In the genomic region with DNA sequence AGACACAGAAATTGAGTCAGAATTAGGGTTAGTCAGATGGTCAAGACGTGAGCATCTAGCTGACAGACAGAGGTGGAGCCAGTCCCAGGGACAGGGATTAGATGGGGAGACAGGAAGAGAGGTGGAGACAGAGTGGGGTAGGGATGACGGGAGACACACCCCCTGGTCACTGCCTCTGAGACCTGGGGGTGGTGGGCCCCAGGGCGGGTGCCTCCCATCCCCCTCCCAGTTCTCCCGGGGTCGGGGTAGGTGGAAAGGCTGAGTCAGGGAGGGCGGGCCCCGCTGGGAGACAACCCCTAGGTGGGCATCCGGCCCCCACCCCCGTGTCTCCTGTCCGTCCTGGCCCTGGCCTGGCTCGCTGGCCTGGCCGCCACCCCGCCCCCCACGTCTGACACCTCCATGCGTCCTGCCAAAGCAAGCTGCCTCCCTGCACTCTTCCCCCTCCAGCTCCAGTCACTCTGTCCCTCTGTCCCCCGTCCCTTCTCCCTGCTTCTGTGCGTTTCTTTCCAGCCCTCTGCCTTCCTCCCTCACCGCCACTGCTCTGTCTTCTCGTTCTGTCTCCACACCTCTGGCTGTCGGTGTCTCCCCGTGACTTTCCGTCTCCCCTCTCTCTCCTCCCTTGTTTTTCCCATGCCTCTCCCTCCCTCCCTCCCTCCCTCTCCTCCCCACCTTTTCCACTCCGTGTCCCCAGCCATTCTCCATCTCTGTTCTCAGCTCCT, we compare ENCODE assay signal across 8 cellular contexts. TPM values are rescaled to one million over a fixed set of nuclear protein-coding genes. Genes with fewer than 3 reads are reported as not detected.
DNase-seq lines count a peak whose midpoint lies in the region; ATAC-seq, FAIRE-seq and TF ChIP-seq lines count a peak whose summit lies in the region.

No MANE protein-coding gene starts in this region.

- CTCF ChIA-PET in H1 (lab: Charles Lee; ENCODE audit: partially characterized antibody): interaction anchor here (0.9 to 1.2 kb wide), 3 partner anchors 28 to 56 kb away, joined by 3 to 4 read pairs (median 4); no protein-coding TSS in a partner anchor

- ATAC-seq in GM21528 (IDR thresholded peaks at IDR 0.05; ENCODE audit: low FRiP score, unreplicated experiment): no peak

- H3K9ac ChIP-seq in ES-I3 (ENCODE audit: low read depth, low read length): peak overlapping the region; percentile 44
- peak overlapping the region in 1 of 4 experiments; percentile 54; a peak in 2 of 7 replicates for H3K9ac ChIP-seq in H1 (replicated peaks in 1 of 4; ENCODE audit: extremely low read depth in 1 of 4, low read depth in 3 of 4, low read length in 3 of 4)
- H3K9ac ChIP-seq in mesendoderm (ENCODE audit: low read length): peak overlapping the region; percentile 70

- H3K18ac ChIP-seq in H1 (ENCODE audit: extremely low read depth, low read length): peak overlapping the region; percentile 90
- peak overlapping the region; percentile 86 for H3K18ac ChIP-seq in mesendoderm (ENCODE audit: low read length)

- H2BK15ac ChIP-seq in H1 (ENCODE audit: low read length) (0 out of 2 replicates have a peak overlapping the region, but pooled peaks have one; percentile 78), mesendoderm (replicated peaks; ENCODE audit: low read depth) (no peak overlapping the region)

- H3K79me2 ChIP-seq in H1 (ENCODE audit: control insufficient read depth in 1 of 2, insufficient read depth in 2 of 2, low read length in 2 of 2) (no peaks in the 10 kb centered on the region), mesendoderm (ENCODE audit: control insufficient read depth, insufficient read depth, low read length) (peaks cover 2% of the 10 kb centered on the region)

- H3K27me3 ChIP-seq in H1 (replicated peaks in 1 of 4; ENCODE audit: control insufficient read depth in 3 of 4, extremely low read depth in 1 of 4, insufficient read depth in 3 of 4, low read length in 3 of 4) (peaks cover 0 to 6% (median 0%) of the 10 kb centered on the region in 4 experiments; a peak in 3 of 7 replicates), mesendoderm (ENCODE audit: insufficient read depth, low read length, poor library complexity) (no peaks in the 10 kb centered on the region)

- H2AFZ ChIP-seq in H1 (ENCODE audit: low read length): no peak overlapping the region

- H3K23ac ChIP-seq in H1 (ENCODE audit: insufficient read length) (no peak overlapping the region), mesendoderm (ENCODE audit: low read length) (peak overlapping the region; percentile 48)

- H3K79me1 ChIP-seq in H1 (ENCODE audit: low read depth, low read length) (no peaks in the 10 kb centered on the region; the same call in 1 of the 2 replicates), mesendoderm (ENCODE audit: low read length) (peaks cover 2% of the 10 kb centered on the region)

- H3K27ac ChIP-seq in H1 (ENCODE audit: low read depth, low read length): no peak overlapping the region
- peak overlapping the region; percentile 99 for H3K27ac ChIP-seq in mesendoderm (ENCODE audit: low read depth, low read length)

- H2BK20ac ChIP-seq in H1 (ENCODE audit: low read length): no peak overlapping the region

- peaks cover 17% of the 10 kb centered on the region for H3K23me2 ChIP-seq in H1 (ENCODE audit: low read depth, low read length)

- H4K5ac ChIP-seq in H1 (ENCODE audit: insufficient read length, low read depth, low read length) (no peak overlapping the region), mesendoderm (ENCODE audit: low read length) (no peak overlapping the region)

- H2BK120ac ChIP-seq in H1 (replicated peaks; ENCODE audit: low read depth, low read length): no peak overlapping the region
- H2BK120ac ChIP-seq in mesendoderm (ENCODE audit: low read depth, low read length): peak overlapping the region; percentile 86

- TF ChIP-seq POLR2A in H1 (IDR thresholded peaks at IDR 0.05; ENCODE audit: control extremely low read depth in 1 of 2, low read depth in 2 of 2, low read length in 2 of 2) (0 out of 3 replicates have a peak, but pooled peaks of 1 of the 2 experiments have one; percentile 36), GM12892 (IDR thresholded peaks at IDR 0.05; ENCODE audit: low read depth, low read length) (no peak)

- WGBS in H1 (ENCODE audit: extremely low coverage in 1 of 2, insufficient coverage in 1 of 2, insufficient read length in 1 of 2, insufficient replicate concordance in 2 of 2, low coverage in 1 of 2, low lambda C conversion rate in 2 of 2, missing lambda C conversion rate in 1 of 2), 2 experiments: 2% methylated on average over 6 of the region's 23 CpGs; no CpG with 5 or more reads in 1 of the 2 experiments
- no CpG with 5 or more reads among the region's 23 CpGs for WGBS in mesendoderm (ENCODE audit: extremely low coverage, insufficient coverage, low lambda C conversion rate)

- H2AK5ac ChIP-seq in H1 (ENCODE audit: low read depth, low read length) (0 out of 2 replicates have a peak overlapping the region, but pooled peaks have one; percentile 39), mesendoderm (ENCODE audit: low read length) (peak overlapping the region; percentile 57)

- H3K36me3 ChIP-seq in ES-I3 (ENCODE audit: insufficient read depth, low read length) (no peaks in the 10 kb centered on the region), H1 (ENCODE audit: control insufficient read depth in 2 of 4, insufficient read depth in 4 of 4, low read length in 3 of 4) (peaks cover 0 to 6% (median 3%) of the 10 kb centered on the region in 4 experiments; a peak in 4 of 8 replicates), mesendoderm (ENCODE audit: control insufficient read depth, insufficient read depth, low read length) (peaks cover 1% of the 10 kb centered on the region)

- no peak overlapping the region for H4K91ac ChIP-seq in H1 (replicated peaks; ENCODE audit: insufficient read length, low read length)

- H2BK5ac ChIP-seq in H1 (ENCODE audit: low read depth, low read length) (peak overlapping the region; percentile 85), mesendoderm (ENCODE audit: low read length) (peak overlapping the region; percentile 100)

- peak overlapping the region; percentile 43 to 55 (median 50) for H3K4me3 ChIP-seq in H1 (ENCODE audit: extremely low read depth in 1 of 4, insufficient read depth in 2 of 4, low read depth in 3 of 4, low read length in 4 of 4)
- no peak overlapping the region for H3K4me3 ChIP-seq in mesendoderm (ENCODE audit: low read length)

- no peak for TF ChIP-seq EP300 in H1 (IDR thresholded peaks at IDR 0.05; ENCODE audit: borderline replicate concordance in 1 of 2, low read depth in 2 of 2, low read length in 2 of 2)

- no peaks in the 10 kb centered on the region for H3K9me3 ChIP-seq in ES-I3 (ENCODE audit: control insufficient read depth, insufficient read depth, low read length)
- H3K9me3 ChIP-seq in H1 (ENCODE audit: insufficient read depth in 2 of 2, low read depth in 1 of 2, low read length in 1 of 2): no peaks in the 10 kb centered on the region

- POLR2A ChIA-PET in H1 (lab: Charles Lee; ENCODE audit: partially characterized antibody): interaction anchor here (0.6 to 12.6 kb wide), 15 partner anchors 9 to 538 kb away, joined by 3 to 137 read pairs (median 4); a partner anchor contains a TSS

- H3K4ac ChIP-seq in H1 (replicated peaks; ENCODE audit: insufficient read length, low read depth, low read length): no peak overlapping the region
- H3K4ac ChIP-seq in mesendoderm (ENCODE audit: low read depth, low read length): peak overlapping the region; percentile 92

- no peak for TF ChIP-seq CTCF in H1 (IDR thresholded peaks at IDR 0.05; ENCODE audit: control extremely low read depth in 1 of 3, insufficient read depth in 1 of 3, low read depth in 1 of 3, low read length in 3 of 3)

- H4K8ac ChIP-seq in H1 (ENCODE audit: extremely low read depth, insufficient read depth, low read length) (no peak overlapping the region), mesendoderm (ENCODE audit: low read depth, low read length) (peak overlapping the region; percentile 30)

- H3K4me1 ChIP-seq in ES-I3 (ENCODE audit: insufficient read depth, low read length) (peaks cover 58% of the 10 kb centered on the region), H1 (replicated peaks in 1 of 4; ENCODE audit: control insufficient read depth in 3 of 4, insufficient read depth in 4 of 4, low read length in 3 of 4) (peaks cover 15 to 32% (median 23%) of the 10 kb centered on the region in 4 experiments), mesendoderm (ENCODE audit: control insufficient read depth, low read depth, low read length) (peaks cover 39% of the 10 kb centered on the region)

- peaks cover 0 to 10% of the 10 kb centered on the region in 2 experiments for H4K20me1 ChIP-seq in H1 (replicated peaks in 1 of 2; ENCODE audit: control insufficient read depth in 1 of 2, insufficient read depth in 2 of 2, low read length in 2 of 2)

- FAIRE-seq in H1 (lab: Jason Lieb, UNC): no peak
- no peak for FAIRE-seq in GM12892 (lab: Jason Lieb, UNC)

- DNase-seq in RPMI7951 (ENCODE audit: low read depth): peak; percentile 81
- DNase-seq in H1 (ENCODE audit: low read depth in 1 of 2, low spot score in 2 of 2): peak; percentile 65 to 83
- peak; percentile 99 for DNase-seq in mesendoderm
- peak; percentile 74 for DNase-seq in ureter (ENCODE audit: low spot score)
- no peak for DNase-seq in amniotic stem cell (lab: John Stamatoyannopoulos, UW)
- DNase-seq in GM12892 (ENCODE audit: insufficient read length): no peak

- H3K56ac ChIP-seq in H1 (replicated peaks; ENCODE audit: insufficient read length, low read depth, low read length) (no peak overlapping the region), mesendoderm (ENCODE audit: low read length) (peak overlapping the region; percentile 95)

- no peak overlapping the region for H3K14ac ChIP-seq in H1 (ENCODE audit: insufficient read length)

- peak overlapping the region; percentile 80; the same call in 1 of the 2 replicates for H2BK12ac ChIP-seq in H1 (ENCODE audit: low read depth, low read length)

- no peak for TF ChIP-seq RAD21 in H1 (IDR thresholded peaks at IDR 0.05 in 1 of 2, conservative IDR thresholded peaks at IDR 0.05 in 1 of 2; ENCODE audit: low read depth in 2 of 2, low read length in 2 of 2)

- H3K4me2 ChIP-seq in H1 (ENCODE audit: insufficient read depth in 1 of 2, low read depth in 2 of 2, low read length in 2 of 2): peak overlapping the region; percentile 97 to 98
- H3K4me2 ChIP-seq in mesendoderm (ENCODE audit: low read length): peak overlapping the region; percentile 56

RNA-seq across cellular contexts. Expression of a gene that starts 15.1 kb away (rescaled TPM):
- 8.2 and 9.3 TPM in 2 replicates for total RNA-seq in RPMI7951 (2014; rRNA removed; shearing (Covaris generic))
- 21.1 and 27.1 TPM in 2 replicates for total RNA-seq in H1 (2021; fragmentation: NEBNext Ultra II Directional; extraction: Animal tissue kit (Norgen Biotek cat#: 25700))
- polyA plus RNA-seq in H1 (2011; rRNA removed): 19.8 and 32.6 TPM in 2 replicates
- polyA plus RNA-seq in H1 (2011; cell fraction: cytosol; rRNA removed): 16.9 TPM
- 18.7 TPM for polyA plus RNA-seq in H1 (2011; cell fraction: nucleus; rRNA removed)
- 19.2 to 29.9 TPM (median 24.7 TPM) in 4 replicates for polyA plus RNA-seq in H1 (2012, experiment 1 of 2)
- polyA plus RNA-seq in H1 (2012, experiment 2 of 2): 20.4 TPM
- polyA plus RNA-seq in H1 (2013, experiment 1 of 2): 15.6 TPM
- 15.6 TPM for polyA plus RNA-seq in H1 (2013, experiment 2 of 2)
- polyA minus RNA-seq in H1 (2011; rRNA and poly(A)+ RNA removed): 9.2 and 13.4 TPM in 2 replicates
- polyA minus RNA-seq in H1 (2011; cell fraction: cytosol; rRNA and poly(A)+ RNA removed): 11.4 TPM
- polyA minus RNA-seq in H1 (2011; cell fraction: nucleus; rRNA and poly(A)+ RNA removed): 13.0 TPM
- polyA plus RNA-seq in mesendoderm (2013, experiment 1 of 2): 33.2 TPM
- 32.2 TPM for polyA plus RNA-seq in mesendoderm (2013, experiment 2 of 2)
- total RNA-seq in ureter: 38.3 TPM
- polyA plus RNA-seq in GM12892 (2012; ENCODE audit: missing spikeins): 12.6 TPM

RNA-seq across cellular contexts. Expression of a gene that starts 28.6 kb away (rescaled TPM):
- 15.2 and 18.1 TPM in 2 replicates for total RNA-seq in RPMI7951 (2014; rRNA removed; shearing (Covaris generic))
- total RNA-seq in H1 (2021; fragmentation: NEBNext Ultra II Directional; extraction: Animal tissue kit (Norgen Biotek cat#: 25700)): 10.6 and 12.2 TPM in 2 replicates
- polyA plus RNA-seq in H1 (2011; rRNA removed): 1.7 and 6.5 TPM in 2 replicates
- polyA plus RNA-seq in H1 (2011; cell fraction: cytosol; rRNA removed): 2.0 TPM
- 3.0 TPM for polyA plus RNA-seq in H1 (2011; cell fraction: nucleus; rRNA removed)
- polyA plus RNA-seq in H1 (2012, experiment 1 of 2): 7.1 to 8.5 TPM (median 7.4 TPM) in 4 replicates
- 7.1 TPM for polyA plus RNA-seq in H1 (2012, experiment 2 of 2)
- polyA plus RNA-seq in H1 (2013, experiment 1 of 2): 12.1 TPM
- polyA plus RNA-seq in H1 (2013, experiment 2 of 2): 12.7 TPM
- 0.88 and 5.4 TPM in 2 replicates for polyA minus RNA-seq in H1 (2011; rRNA and poly(A)+ RNA removed)
- polyA minus RNA-seq in H1 (2011; cell fraction: cytosol; rRNA and poly(A)+ RNA removed): 8.4 TPM
- 2.1 TPM for polyA minus RNA-seq in H1 (2011; cell fraction: nucleus; rRNA and poly(A)+ RNA removed)
- polyA plus RNA-seq in mesendoderm (2013, experiment 1 of 2): 36.8 TPM
- polyA plus RNA-seq in mesendoderm (2013, experiment 2 of 2): 35.2 TPM
- 26.3 TPM for total RNA-seq in ureter
- polyA plus RNA-seq in GM12892 (2012; ENCODE audit: missing spikeins): 23.4 TPM

RNA-seq across cellular contexts. Expression of a gene that starts 38.9 kb away (rescaled TPM):
- 10.9 and 12.9 TPM in 2 replicates for total RNA-seq in RPMI7951 (2014; rRNA removed; shearing (Covaris generic))
- 4.9 and 5.0 TPM in 2 replicates for total RNA-seq in H1 (2021; fragmentation: NEBNext Ultra II Directional; extraction: Animal tissue kit (Norgen Biotek cat#: 25700))
- polyA plus RNA-seq in H1 (2011; rRNA removed): 6.3 and 9.0 TPM in 2 replicates
- polyA plus RNA-seq in H1 (2011; cell fraction: cytosol; rRNA removed): 4.7 TPM
- polyA plus RNA-seq in H1 (2011; cell fraction: nucleus; rRNA removed): 5.1 TPM
- polyA plus RNA-seq in H1 (2012, experiment 1 of 2): 4.9 to 6.4 TPM (median 5.6 TPM) in 4 replicates
- polyA plus RNA-seq in H1 (2012, experiment 2 of 2): 4.2 TPM
- polyA plus RNA-seq in H1 (2013, experiment 1 of 2): 2.8 TPM
- polyA plus RNA-seq in H1 (2013, experiment 2 of 2): 3.0 TPM
- 0.80 and 1.3 TPM in 2 replicates for polyA minus RNA-seq in H1 (2011; rRNA and poly(A)+ RNA removed)
- polyA minus RNA-seq in H1 (2011; cell fraction: cytosol; rRNA and poly(A)+ RNA removed): 3.4 TPM
- 2.2 TPM for polyA minus RNA-seq in H1 (2011; cell fraction: nucleus; rRNA and poly(A)+ RNA removed)
- polyA plus RNA-seq in mesendoderm (2013, experiment 1 of 2): 3.4 TPM
- 3.5 TPM for polyA plus RNA-seq in mesendoderm (2013, experiment 2 of 2)
- total RNA-seq in ureter: 6.1 TPM
- 3.5 TPM for polyA plus RNA-seq in GM12892 (2012; ENCODE audit: missing spikeins)

RNA-seq across cellular contexts. Expression of a gene that starts 51.3 kb away (rescaled TPM):
- total RNA-seq in RPMI7951 (2014; rRNA removed; shearing (Covaris generic)): 2.4 and 4.8 TPM in 2 replicates
- total RNA-seq in H1 (2021; fragmentation: NEBNext Ultra II Directional; extraction: Animal tissue kit (Norgen Biotek cat#: 25700)): 4.2 and 5.3 TPM in 2 replicates
- 7.4 and 12.9 TPM in 2 replicates for polyA plus RNA-seq in H1 (2011; rRNA removed)
- 7.9 TPM for polyA plus RNA-seq in H1 (2011; cell fraction: cytosol; rRNA removed)
- 15.3 TPM for polyA plus RNA-seq in H1 (2011; cell fraction: nucleus; rRNA removed)
- 3.8 to 10.2 TPM (median 7.9 TPM) in 4 replicates for polyA plus RNA-seq in H1 (2012, experiment 1 of 2)
- polyA plus RNA-seq in H1 (2012, experiment 2 of 2): 13.7 TPM
- 6.7 TPM for polyA plus RNA-seq in H1 (2013, experiment 1 of 2)
- 6.5 TPM for polyA plus RNA-seq in H1 (2013, experiment 2 of 2)
- 2.3 and 9.6 TPM in 2 replicates for polyA minus RNA-seq in H1 (2011; rRNA and poly(A)+ RNA removed)
- polyA minus RNA-seq in H1 (2011; cell fraction: cytosol; rRNA and poly(A)+ RNA removed): 2.7 TPM
- polyA minus RNA-seq in H1 (2011; cell fraction: nucleus; rRNA and poly(A)+ RNA removed): 3.8 TPM
- 3.0 TPM for polyA plus RNA-seq in mesendoderm (2013, experiment 1 of 2)
- polyA plus RNA-seq in mesendoderm (2013, experiment 2 of 2): 2.9 TPM
- 12.2 TPM for total RNA-seq in ureter
- 5.3 TPM for polyA plus RNA-seq in GM12892 (2012; ENCODE audit: missing spikeins)

Comparison
In these comparisons a context has a peak if more than half of its experiments do, and no peak if none do; other contexts are left out.
1. DNase-seq: peak in RPMI7951 (single experiment), H1 (2 of 2), mesendoderm (single experiment) and ureter (single experiment); none in amniotic stem cell (single experiment) and GM12892 (single experiment).